ENCODE assay signal across 17 cellular contexts in the genomic region with DNA sequence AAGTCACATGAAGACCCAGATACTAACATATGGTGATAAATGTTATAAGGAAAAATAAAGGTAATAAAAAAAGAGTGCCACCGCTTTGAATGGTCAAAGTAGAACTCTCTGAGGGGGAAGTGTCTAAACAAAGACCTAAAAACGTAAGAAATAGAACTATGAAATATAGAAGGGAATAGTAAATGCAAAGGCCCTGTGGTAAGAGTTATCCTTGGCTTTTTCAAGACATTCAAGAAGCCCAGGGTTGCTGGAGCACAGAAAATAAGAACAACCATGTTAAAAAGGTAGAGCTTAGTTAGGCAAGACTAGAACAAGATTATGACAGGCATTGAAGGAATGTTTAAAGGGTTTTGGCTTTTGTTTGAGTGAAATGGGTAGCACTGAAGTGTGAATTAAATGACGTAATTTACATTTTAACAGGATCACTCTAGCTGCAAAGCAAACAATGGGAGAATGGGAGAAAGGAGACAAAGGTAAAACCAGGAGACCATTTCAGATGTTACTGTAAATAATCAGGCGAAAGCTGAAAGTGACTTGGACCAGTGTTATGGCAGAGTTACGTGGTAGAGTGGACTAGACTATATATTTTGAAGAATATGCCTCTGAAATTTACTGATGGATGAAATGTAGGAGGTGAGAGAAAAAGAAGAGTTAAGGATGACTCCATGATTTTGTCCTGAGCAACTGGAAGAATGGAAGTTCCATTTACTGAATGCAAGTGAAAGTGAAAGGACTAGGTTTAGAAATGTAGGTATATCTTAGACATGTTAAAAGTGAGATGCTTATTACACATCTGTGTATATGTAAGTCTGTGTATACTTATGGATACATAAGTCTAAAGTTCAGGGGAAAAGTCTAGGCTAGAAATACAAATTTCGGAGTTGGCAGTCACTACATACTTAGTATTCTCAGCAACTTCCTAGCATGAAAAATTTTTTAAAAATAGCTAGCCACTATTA. TPM values are rescaled to one million over a fixed set of nuclear protein-coding genes. Genes with fewer than 3 reads are reported as not detected.
A peak's percentile ranks its signal among the peaks of the same experiment; 100 is the strongest.
DNase-seq lines count a peak whose midpoint lies in the region; ATAC-seq, FAIRE-seq and TF ChIP-seq lines count a peak whose summit lies in the region.
"Had no signal": no experiment of that assay in that cellular context is flagged by ENCODE, and none has a peak within 500 bp of the region (broad histone marks: within the 10 kb centered on the region; RNA-seq: fewer than 3 reads in every experiment).

No MANE protein-coding gene starts in this region.

- no peak overlapping the region for H3K27ac ChIP-seq in A549
- no peak overlapping the region for H3K27ac ChIP-seq in iPS-20b (ENCODE audit: low read length)
- H3K27ac ChIP-seq in WERI-Rb-1 = no peak overlapping the region
- H3K27ac ChIP-seq: sigmoid colon, SJCRH30 had no signal

- H3K27ac Mint-ChIP-seq in T-helper 17 cell = no peak overlapping the region
- H3K27ac Mint-ChIP-seq: activated CD4-positive, alpha-beta memory T cell treated with anti-CD3 and anti-CD28 coated beads for 36 hours; B cell; stimulated activated memory B cell treated with anti-CD40 and anti-IgM and Interleukin-4, amounts not matched to agents 10 μg/mL and 1 μg/mL and 100 μg/mL, for 72 hours had no signal

- TF ChIP-seq CTCF in A549 (IDR thresholded peaks at IDR 0.05) (no peak), GM10266 (IDR thresholded peaks at IDR 0.05; ENCODE audit: control insufficient read depth, insufficient read depth, low read depth, missing control alignments) (no peak), WERI-Rb-1 (IDR thresholded peaks at IDR 0.05; ENCODE audit: low read depth, low read length) (no peak)

- no peak for TF ChIP-seq EP300 in A549 (IDR thresholded peaks at IDR 0.05)

- WGBS in A549 (ENCODE audit: missing lambda C conversion rate) = 83% methylated on average over 6 of the region's 6 CpGs

- ATAC-seq in A549 = no peak
- ATAC-seq in T-helper 17 cell = no peak
- ATAC-seq in HG03095 (IDR thresholded peaks at IDR 0.05; ENCODE audit: unreplicated experiment) = no peak
- ATAC-seq: stimulated activated memory B cell treated with anti-CD40 and anti-IgM and Interleukin-4, amounts not matched to agents 10 μg/mL and 1 μg/mL and 100 μg/mL, for 72 hours had no signal

- CTCF ChIA-PET in A549 (lab: Yijun Ruan, JAX) = interaction anchor here (0.5 to 1.5 kb wide), 3 partner anchors 24 to 425 kb away, joined by 3 to 4 read pairs (median 4); no protein-coding TSS in a partner anchor

- H3K9me3 ChIP-seq in A549 (no peaks in the 10 kb centered on the region), T-helper 17 cell (ENCODE audit: control insufficient read depth, low read length, poor library complexity, severe bottlenecking) (no peaks in the 10 kb centered on the region), iPS-20b (ENCODE audit: insufficient read depth, low read depth, low read length) (peaks cover 8% of the 10 kb centered on the region), WERI-Rb-1 (ENCODE audit: severe bottlenecking) (no peaks in the 10 kb centered on the region)
- H3K9me3 ChIP-seq: sigmoid colon, SJCRH30 had no signal

- no peaks in the 10 kb centered on the region for H3K27me3 Mint-ChIP-seq in T-helper 17 cell
- H3K27me3 Mint-ChIP-seq: activated CD4-positive, alpha-beta memory T cell treated with anti-CD3 and anti-CD28 coated beads for 36 hours; B cell; stimulated activated memory B cell treated with anti-CD40 and anti-IgM and Interleukin-4, amounts not matched to agents 10 μg/mL and 1 μg/mL and 100 μg/mL, for 72 hours had no signal

- H3K4me3 ChIP-seq in A549 (no peak overlapping the region), iPS-20b (ENCODE audit: low read length) (peak overlapping the region; percentile 23; the same call in 1 of the 2 replicates), WERI-Rb-1 (ENCODE audit: low read depth, low read length) (no peak overlapping the region)
- H3K4me3 ChIP-seq: sigmoid colon, SJCRH30 had no signal

- peak overlapping the region; percentile 5 for H3K4me3 Mint-ChIP-seq in T-helper 17 cell
- H3K4me3 Mint-ChIP-seq: activated CD4-positive, alpha-beta memory T cell treated with anti-CD3 and anti-CD28 coated beads for 36 hours; B cell; stimulated activated memory B cell treated with anti-CD40 and anti-IgM and Interleukin-4, amounts not matched to agents 10 μg/mL and 1 μg/mL and 100 μg/mL, for 72 hours had no signal

- no peaks in the 10 kb centered on the region; the same call in 2 of the 3 replicates for H3K4me1 ChIP-seq in A549
- peaks cover 18% of the 10 kb centered on the region; the same call in 1 of the 2 replicates for H3K4me1 ChIP-seq in iPS-20b (ENCODE audit: insufficient read depth, low read length)

- no peak overlapping the region for H3K4me2 ChIP-seq in A549

- H3K9ac ChIP-seq in iPS-20b (ENCODE audit: low read depth, low read length) = peak overlapping the region; percentile 44; the same call in 1 of the 2 replicates

- TF ChIP-seq RAD21 in A549 (conservative IDR thresholded peaks at IDR 0.05 in 1 of 2, IDR thresholded peaks at IDR 0.05 in 1 of 2) = no peak

- TF ChIP-seq POLR2A in A549 (IDR thresholded peaks at IDR 0.05; ENCODE audit: low read length) (no peak), H54 (IDR thresholded peaks at IDR 0.05; ENCODE audit: low read depth, low read length) (no peak)

- H3K36me3 Mint-ChIP-seq in T-helper 17 cell (ENCODE audit: low read depth) = no peaks in the 10 kb centered on the region

- POLR2A ChIA-PET in A549 (lab: Yijun Ruan, JAX) = no interaction called here

- FAIRE-seq in A549 (lab: Jason Lieb, UNC) (peak; percentile 28), H54 (lab: Jason Lieb, UNC) (peak; percentile 53)
- FAIRE-seq: endometrium had no signal

- peaks cover 19% of the 10 kb centered on the region for H3K4me1 Mint-ChIP-seq in T-helper 17 cell

- H3K27me3 ChIP-seq in iPS-20b (ENCODE audit: insufficient read depth, low read length) = no peaks in the 10 kb centered on the region
- no peaks in the 10 kb centered on the region for H3K27me3 ChIP-seq in WERI-Rb-1 (ENCODE audit: insufficient read depth, low read depth, severe bottlenecking)
- H3K27me3 ChIP-seq: sigmoid colon, SJCRH30 had no signal

- DNase-seq in A549 (ENCODE audit: low read depth in 1 of 2, low spot score in 1 of 2) = no peak
- no peak for DNase-seq in H54 (ENCODE audit: insufficient read length, low spot score)
- DNase-seq in T-helper 17 cell = no peak
- no peak for DNase-seq in GM10266 (ENCODE audit: extremely low spot score)
- DNase-seq in WERI-Rb-1 = no peak
- DNase-seq in NCI-H2081 treated with DMSO at 0.1 percent for 48 hours (lab: John Stamatoyannopoulos, UW) = no peak
- DNase-seq: activated CD4-positive, alpha-beta memory T cell treated with anti-CD3 and anti-CD28 coated beads for 36 hours; glutamatergic neuron; NCI-H1436; NK-92 treated with Interleukin-12 subunit alpha and Interleukin-12 subunit beta, amount 100 ng/mL, for 24 hours; sigmoid colon; SJCRH30 had no signal

- H3K36me3 ChIP-seq in iPS-20b (ENCODE audit: insufficient read depth, low read depth, low read length) (no peaks in the 10 kb centered on the region), WERI-Rb-1 (no peaks in the 10 kb centered on the region)
- H3K36me3 ChIP-seq: sigmoid colon, SJCRH30 had no signal

TF ChIP-seq in A549, 52 proteins besides CTCF, POLR2A, EP300 and RAD21:
- TF ChIP-seq SREBF2 (IDR thresholded peaks at IDR 0.05) (no peak), POLR2AphosphoS2 (conservative IDR thresholded peaks at IDR 0.05; ENCODE audit: low read length) (no peak), JUN (IDR thresholded peaks at IDR 0.05) (no peak)
- TF ChIP-seq, protein P1, sequence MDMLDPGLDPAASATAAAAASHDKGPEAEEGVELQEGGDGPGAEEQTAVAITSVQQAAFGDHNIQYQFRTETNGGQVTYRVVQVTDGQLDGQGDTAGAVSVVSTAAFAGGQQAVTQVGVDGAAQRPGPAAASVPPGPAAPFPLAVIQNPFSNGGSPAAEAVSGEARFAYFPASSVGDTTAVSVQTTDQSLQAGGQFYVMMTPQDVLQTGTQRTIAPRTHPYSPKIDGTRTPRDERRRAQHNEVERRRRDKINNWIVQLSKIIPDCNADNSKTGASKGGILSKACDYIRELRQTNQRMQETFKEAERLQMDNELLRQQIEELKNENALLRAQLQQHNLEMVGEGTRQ (IDR thresholded peaks at IDR 0.05) = no peak
TF ChIP-seq in A549: peak in this region for 0.

RNA-seq across cellular contexts. Expression of gene BTBD10, which starts 28.5 kb away (rescaled TPM):
- polyA plus RNA-seq in A549 (2011; rRNA removed) (54.2 and 60.3 TPM in 2 replicates), A549 (2017; fragmentation: RNase III; extraction: RNeasy Plus Mini Kit Qiagen cat#74134 plus additional on column Dnase treatment) (30.8 to 33.9 TPM (median 33.7 TPM) in 3 replicates)
- polyA plus RNA-seq in A549 (2012; cell fraction: cytosol; rRNA removed) = 12.9 TPM in 2 replicates
- polyA plus RNA-seq in A549 (2012; cell fraction: nucleus; rRNA removed) = 5.7 and 9.3 TPM in 2 replicates
- polyA minus RNA-seq in A549 (2011; rRNA and poly(A)+ RNA removed) = 39.8 and 43.5 TPM in 2 replicates
- 10 to 100 TPM; 12.1 to 15.9 TPM for total RNA-seq in T-helper 17 cell
